22 cellular contexts compared by ENCODE assay signal in the genomic region with DNA sequence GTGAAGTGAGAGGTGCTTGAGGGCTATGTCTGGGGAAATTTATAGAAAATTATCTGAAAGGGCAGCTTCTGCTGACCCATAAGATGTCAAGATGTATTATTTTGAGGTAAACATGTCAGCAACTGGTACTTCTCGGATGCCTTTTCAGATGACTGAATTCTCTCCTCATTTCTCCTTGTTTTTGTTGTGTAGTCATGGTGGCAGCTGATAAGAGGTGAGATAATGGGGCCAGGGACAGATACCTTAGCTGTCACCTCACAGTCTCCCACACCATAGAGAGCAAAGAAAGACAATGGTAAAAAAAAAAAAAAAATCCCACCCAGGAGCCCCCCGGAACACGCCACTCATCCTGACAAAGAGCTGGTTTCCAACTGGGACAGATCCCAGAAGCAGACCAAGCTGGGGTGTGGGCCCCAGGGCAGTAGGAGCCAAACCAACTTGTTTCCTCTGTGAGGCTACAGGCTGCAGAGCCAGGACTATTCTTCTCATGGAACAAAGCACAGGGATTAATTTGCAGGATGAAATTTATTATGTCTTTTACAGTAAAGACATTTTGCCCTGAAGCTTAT.
"Had no signal": no experiment of that assay in that cellular context is flagged by ENCODE, and none has a peak within 500 bp of the region (broad histone marks: within the 10 kb centered on the region; RNA-seq: fewer than 3 reads in every experiment).

No MANE protein-coding gene starts in this region.

- FAIRE-seq: bronchial epithelial cell, colon, endometrium had no signal

- ATAC-seq: activated CD8-positive, alpha-beta memory T cell treated with anti-CD3 and anti-CD28 coated beads, Interleukin-2, amount 10 ng/mL, durations not matched to agents 7 days and 5 days; foreskin keratinocyte; left cardiac atrium; naive thymus-derived CD4-positive, alpha-beta T cell; stimulated activated naive B cell treated with anti-CD40 and anti-IgM and Interleukin-4, amounts not matched to agents 10 μg/mL and 1 μg/mL and 100 μg/mL, for 72 hours had no signal

- H3K4me1 ChIP-seq: ascending aorta had no signal

- H3K4me3 ChIP-seq: ascending aorta, lung, right atrium auricular region, SK-N-MC, tibial nerve had no signal

- H3K36me3 Mint-ChIP-seq: activated CD4-positive, alpha-beta memory T cell treated with anti-CD3 and anti-CD28 coated beads for 36 hours; activated naive CD4-positive, alpha-beta T cell treated with anti-CD3 and anti-CD28 coated beads, Interleukin-2, amount 10 ng/mL, durations not matched to agents 7 days and 5 days had no signal

- H3K27me3 ChIP-seq: ascending aorta, foreskin keratinocyte, right atrium auricular region, tibial nerve had no signal

- H3K9me3 Mint-ChIP-seq: activated CD4-positive, alpha-beta memory T cell treated with anti-CD3 and anti-CD28 coated beads for 36 hours; stimulated activated naive B cell treated with anti-CD40 and anti-IgM and Interleukin-4, amounts not matched to agents 10 μg/mL and 1 μg/mL and 100 μg/mL, for 72 hours had no signal

- H3K4me3 Mint-ChIP-seq: activated CD4-positive, alpha-beta memory T cell treated with anti-CD3 and anti-CD28 coated beads for 36 hours; activated CD8-positive, alpha-beta memory T cell treated with anti-CD3 and anti-CD28 coated beads, Interleukin-2, amount 10 ng/mL, durations not matched to agents 7 days and 5 days; activated naive CD4-positive, alpha-beta T cell treated with anti-CD3 and anti-CD28 coated beads, Interleukin-2, amount 10 ng/mL, durations not matched to agents 7 days and 5 days; naive thymus-derived CD4-positive, alpha-beta T cell; stimulated activated naive B cell treated with anti-CD40 and anti-IgM and Interleukin-4, amounts not matched to agents 10 μg/mL and 1 μg/mL and 100 μg/mL, for 72 hours had no signal

- DNase-seq: activated CD4-positive, alpha-beta memory T cell treated with anti-CD3 and anti-CD28 coated beads for 36 hours; activated CD8-positive, alpha-beta memory T cell treated with anti-CD3 and anti-CD28 coated beads, Interleukin-2, amount 10 ng/mL, durations not matched to agents 7 days and 5 days; activated naive CD4-positive, alpha-beta T cell treated with anti-CD3 and anti-CD28 coated beads, Interleukin-2, amount 10 ng/mL, durations not matched to agents 7 days and 5 days; activated T-cell treated with anti-CD3 and anti-CD28 coated beads, Interleukin-2, amount 50 U/mL, for 1 hour; foreskin keratinocyte; left cardiac atrium; naive thymus-derived CD4-positive, alpha-beta T cell; nucleus accumbens; stimulated activated CD4-positive, alpha-beta T cell treated with anti-CD3 and anti-CD28 coated beads, Interleukin-15, amount 100 ng/mL, for 24 hours; stimulated activated CD4-positive, alpha-beta T cell treated with anti-CD3 and anti-CD28 coated beads, Interleukin-4, amount 100 ng/mL, for 1 hour; stimulated activated naive B cell treated with anti-CD40 and anti-IgM and Interleukin-4, amounts not matched to agents 10 μg/mL and 1 μg/mL and 100 μg/mL, for 72 hours; substantia nigra; T-helper 1 cell; T1000 had no signal

- H3K9me3 ChIP-seq: ascending aorta, right atrium auricular region, tibial nerve had no signal

- H3K27ac Mint-ChIP-seq: activated CD4-positive, alpha-beta memory T cell treated with anti-CD3 and anti-CD28 coated beads for 36 hours; activated CD8-positive, alpha-beta memory T cell treated with anti-CD3 and anti-CD28 coated beads, Interleukin-2, amount 10 ng/mL, durations not matched to agents 7 days and 5 days; activated naive CD4-positive, alpha-beta T cell treated with anti-CD3 and anti-CD28 coated beads, Interleukin-2, amount 10 ng/mL, durations not matched to agents 7 days and 5 days; naive thymus-derived CD4-positive, alpha-beta T cell; stimulated activated naive B cell treated with anti-CD40 and anti-IgM and Interleukin-4, amounts not matched to agents 10 μg/mL and 1 μg/mL and 100 μg/mL, for 72 hours had no signal

- H3K36me3 ChIP-seq: ascending aorta, right atrium auricular region, tibial nerve had no signal

- H3K27ac ChIP-seq: ascending aorta, SK-N-MC had no signal
